In genomic region chr7:158976849-158977593, GRCh38 we compare ENCODE assay signal across 1 cellular context.
TF ChIP-seq lines count a peak whose summit lies in the region.

No MANE protein-coding gene starts in this region.

TF ChIP-seq in GM12878, 131 proteins besides CTCF, POLR2A, EP300 and RAD21 (continued from another document):
- TF ChIP-seq, protein P1, sequence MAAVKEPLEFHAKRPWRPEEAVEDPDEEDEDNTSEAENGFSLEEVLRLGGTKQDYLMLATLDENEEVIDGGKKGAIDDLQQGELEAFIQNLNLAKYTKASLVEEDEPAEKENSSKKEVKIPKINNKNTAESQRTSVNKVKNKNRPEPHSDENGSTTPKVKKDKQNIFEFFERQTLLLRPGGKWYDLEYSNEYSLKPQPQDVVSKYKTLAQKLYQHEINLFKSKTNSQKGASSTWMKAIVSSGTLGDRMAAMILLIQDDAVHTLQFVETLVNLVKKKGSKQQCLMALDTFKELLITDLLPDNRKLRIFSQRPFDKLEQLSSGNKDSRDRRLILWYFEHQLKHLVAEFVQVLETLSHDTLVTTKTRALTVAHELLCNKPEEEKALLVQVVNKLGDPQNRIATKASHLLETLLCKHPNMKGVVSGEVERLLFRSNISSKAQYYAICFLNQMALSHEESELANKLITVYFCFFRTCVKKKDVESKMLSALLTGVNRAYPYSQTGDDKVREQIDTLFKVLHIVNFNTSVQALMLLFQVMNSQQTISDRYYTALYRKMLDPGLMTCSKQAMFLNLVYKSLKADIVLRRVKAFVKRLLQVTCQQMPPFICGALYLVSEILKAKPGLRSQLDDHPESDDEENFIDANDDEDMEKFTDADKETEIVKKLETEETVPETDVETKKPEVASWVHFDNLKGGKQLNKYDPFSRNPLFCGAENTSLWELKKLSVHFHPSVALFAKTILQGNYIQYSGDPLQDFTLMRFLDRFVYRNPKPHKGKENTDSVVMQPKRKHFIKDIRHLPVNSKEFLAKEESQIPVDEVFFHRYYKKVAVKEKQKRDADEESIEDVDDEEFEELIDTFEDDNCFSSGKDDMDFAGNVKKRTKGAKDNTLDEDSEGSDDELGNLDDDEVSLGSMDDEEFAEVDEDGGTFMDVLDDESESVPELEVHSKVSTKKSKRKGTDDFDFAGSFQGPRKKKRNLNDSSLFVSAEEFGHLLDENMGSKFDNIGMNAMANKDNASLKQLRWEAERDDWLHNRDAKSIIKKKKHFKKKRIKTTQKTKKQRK (IDR thresholded peaks at IDR 0.05; ENCODE audit: low read depth, low read length), result no peak
- TF ChIP-seq ZNF622 (IDR thresholded peaks at IDR 0.05) (no peak), SMAD5 (IDR thresholded peaks at IDR 0.05; ENCODE audit: low read depth) (no peak), CREB1 (IDR thresholded peaks at IDR 0.05; ENCODE audit: low read depth) (peak; percentile 91), HDGF (IDR thresholded peaks at IDR 0.05) (no peak), ZNF24 (IDR thresholded peaks at IDR 0.05) (no peak), NFYA (IDR thresholded peaks at IDR 0.05; ENCODE audit: borderline replicate concordance, low read depth, low read length) (no peak), PBX3 (IDR thresholded peaks at IDR 0.05; ENCODE audit: insufficient replicate concordance, low read depth, low read length) (no peak), KDM1A (IDR thresholded peaks at IDR 0.05; ENCODE audit: borderline replicate concordance) (no peak), YY1 (IDR thresholded peaks at IDR 0.05; ENCODE audit: low read depth, low read length) (peak; percentile 70), RB1 (IDR thresholded peaks at IDR 0.05; ENCODE audit: borderline replicate concordance) (peak; percentile 57; the same call in 1 of the 2 replicates)
- TF ChIP-seq, protein P2, sequence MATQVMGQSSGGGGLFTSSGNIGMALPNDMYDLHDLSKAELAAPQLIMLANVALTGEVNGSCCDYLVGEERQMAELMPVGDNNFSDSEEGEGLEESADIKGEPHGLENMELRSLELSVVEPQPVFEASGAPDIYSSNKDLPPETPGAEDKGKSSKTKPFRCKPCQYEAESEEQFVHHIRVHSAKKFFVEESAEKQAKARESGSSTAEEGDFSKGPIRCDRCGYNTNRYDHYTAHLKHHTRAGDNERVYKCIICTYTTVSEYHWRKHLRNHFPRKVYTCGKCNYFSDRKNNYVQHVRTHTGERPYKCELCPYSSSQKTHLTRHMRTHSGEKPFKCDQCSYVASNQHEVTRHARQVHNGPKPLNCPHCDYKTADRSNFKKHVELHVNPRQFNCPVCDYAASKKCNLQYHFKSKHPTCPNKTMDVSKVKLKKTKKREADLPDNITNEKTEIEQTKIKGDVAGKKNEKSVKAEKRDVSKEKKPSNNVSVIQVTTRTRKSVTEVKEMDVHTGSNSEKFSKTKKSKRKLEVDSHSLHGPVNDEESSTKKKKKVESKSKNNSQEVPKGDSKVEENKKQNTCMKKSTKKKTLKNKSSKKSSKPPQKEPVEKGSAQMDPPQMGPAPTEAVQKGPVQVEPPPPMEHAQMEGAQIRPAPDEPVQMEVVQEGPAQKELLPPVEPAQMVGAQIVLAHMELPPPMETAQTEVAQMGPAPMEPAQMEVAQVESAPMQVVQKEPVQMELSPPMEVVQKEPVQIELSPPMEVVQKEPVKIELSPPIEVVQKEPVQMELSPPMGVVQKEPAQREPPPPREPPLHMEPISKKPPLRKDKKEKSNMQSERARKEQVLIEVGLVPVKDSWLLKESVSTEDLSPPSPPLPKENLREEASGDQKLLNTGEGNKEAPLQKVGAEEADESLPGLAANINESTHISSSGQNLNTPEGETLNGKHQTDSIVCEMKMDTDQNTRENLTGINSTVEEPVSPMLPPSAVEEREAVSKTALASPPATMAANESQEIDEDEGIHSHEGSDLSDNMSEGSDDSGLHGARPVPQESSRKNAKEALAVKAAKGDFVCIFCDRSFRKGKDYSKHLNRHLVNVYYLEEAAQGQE (IDR thresholded peaks at IDR 0.05; ENCODE audit: low read depth, low read length), result no peak
- TF ChIP-seq, protein P3, sequence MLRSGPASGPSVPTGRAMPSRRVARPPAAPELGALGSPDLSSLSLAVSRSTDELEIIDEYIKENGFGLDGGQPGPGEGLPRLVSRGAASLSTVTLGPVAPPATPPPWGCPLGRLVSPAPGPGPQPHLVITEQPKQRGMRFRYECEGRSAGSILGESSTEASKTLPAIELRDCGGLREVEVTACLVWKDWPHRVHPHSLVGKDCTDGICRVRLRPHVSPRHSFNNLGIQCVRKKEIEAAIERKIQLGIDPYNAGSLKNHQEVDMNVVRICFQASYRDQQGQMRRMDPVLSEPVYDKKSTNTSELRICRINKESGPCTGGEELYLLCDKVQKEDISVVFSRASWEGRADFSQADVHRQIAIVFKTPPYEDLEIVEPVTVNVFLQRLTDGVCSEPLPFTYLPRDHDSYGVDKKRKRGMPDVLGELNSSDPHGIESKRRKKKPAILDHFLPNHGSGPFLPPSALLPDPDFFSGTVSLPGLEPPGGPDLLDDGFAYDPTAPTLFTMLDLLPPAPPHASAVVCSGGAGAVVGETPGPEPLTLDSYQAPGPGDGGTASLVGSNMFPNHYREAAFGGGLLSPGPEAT (IDR thresholded peaks at IDR 0.05; ENCODE audit: low read depth), result peak; percentile 75
